ENCODE assay signal across 8 cellular contexts in genomic region chr6:26196846-26197683, GRCh38.
DNase-seq lines count a peak whose midpoint lies in the region; ATAC-seq and TF ChIP-seq lines count a peak whose summit lies in the region.

No MANE protein-coding gene starts in this region.

- H3K4me3 Mint-ChIP-seq in activated CD4-positive, alpha-beta memory T cell treated with anti-CD3 and anti-CD28 coated beads for 36 hours, result peak overlapping the region; percentile 86

- H3K27ac ChIP-seq in effector memory CD4-positive, alpha-beta T cell (ENCODE audit: insufficient read depth, low read length, poor library complexity, severe bottlenecking), result peak overlapping the region; percentile 70

- peaks cover 3% of the 10 kb centered on the region for H3K27me3 Mint-ChIP-seq in activated CD4-positive, alpha-beta memory T cell treated with anti-CD3 and anti-CD28 coated beads for 36 hours

- CTCF ChIA-PET in BJ (lab: Yijun Ruan, JAX), result interaction anchor here (0.6 to 2.2 kb wide), 4 partner anchors 10 to 398 kb away, joined by 3 to 5 read pairs (median 4); no protein-coding TSS in a partner anchor
- CTCF ChIA-PET in activated CD4-positive, alpha-beta memory T cell treated with anti-CD3 and anti-CD28 coated beads for 36 hours (lab: Charles Lee), result interaction anchor here (0.7 to 6.3 kb wide), 11 partner anchors 8 to 151 kb away, joined by 3 to 37 read pairs (median 5); a partner anchor contains a TSS

- POLR2A ChIA-PET in BJ (lab: Charles Lee), result interaction anchor here (0.6 to 5.8 kb wide), 13 partner anchors 8 to 1697 kb away, joined by 3 to 83 read pairs (median 7); a partner anchor contains a TSS
- POLR2A ChIA-PET in activated CD4-positive, alpha-beta memory T cell treated with anti-CD3 and anti-CD28 coated beads for 36 hours (lab: Charles Lee), result interaction anchor here (0.7 to 9.3 kb wide), 25 partner anchors 8 to 1640 kb away, joined by 3 to 336 read pairs (median 19); a partner anchor contains a TSS

- DNase-seq in BJ (ENCODE audit: low read depth) (peak; percentile 83), NCI-H526 (lab: John Stamatoyannopoulos, UW) (peak; percentile 93 to 95), lung microvascular endothelial cell (ENCODE audit: low read depth in 2 of 2) (peak; percentile 85 to 93)
- peak; percentile 84 for DNase-seq in activated CD4-positive, alpha-beta memory T cell treated with anti-CD3 and anti-CD28 coated beads for 36 hours
- peak; percentile 68 to 78 (median 68) for DNase-seq in effector memory CD4-positive, alpha-beta T cell
- peak; percentile 61 for DNase-seq in stimulated activated CD8-positive, alpha-beta memory T cell treated with anti-CD3 and anti-CD28 coated beads, Interleukin-4, amount 100 ng/mL, for 24 hours (ENCODE audit: low read depth)

- intact Hi-C loops in activated CD4-positive, alpha-beta memory T cell treated with anti-CD3 and anti-CD28 coated beads for 36 hours (cut with micrococcal nuclease), result loop anchor here (1.0 to 5.0 kb wide), 5 partner anchors 8 to 1695 kb away; a partner anchor contains a TSS

- no peaks in the 10 kb centered on the region for H3K9me3 Mint-ChIP-seq in activated CD4-positive, alpha-beta memory T cell treated with anti-CD3 and anti-CD28 coated beads for 36 hours

- H3K27me3 ChIP-seq in BJ (ENCODE audit: control insufficient read depth, insufficient read depth, low read length), result no peaks in the 10 kb centered on the region
- H3K27me3 ChIP-seq in effector memory CD4-positive, alpha-beta T cell (replicated peaks; ENCODE audit: control insufficient read depth, insufficient read depth, low read length, poor library complexity, severe bottlenecking), result no peaks in the 10 kb centered on the region

- peaks cover 29% of the 10 kb centered on the region for H3K36me3 Mint-ChIP-seq in activated CD4-positive, alpha-beta memory T cell treated with anti-CD3 and anti-CD28 coated beads for 36 hours

- H3K4me1 ChIP-seq in effector memory CD4-positive, alpha-beta T cell (ENCODE audit: control insufficient read depth, insufficient read depth, low read length, poor library complexity, severe bottlenecking), result peaks cover 17% of the 10 kb centered on the region

- no peaks in the 10 kb centered on the region for H3K9me3 ChIP-seq in effector memory CD4-positive, alpha-beta T cell (ENCODE audit: control insufficient read depth, low read length)

- H3K4me1 Mint-ChIP-seq in activated CD4-positive, alpha-beta memory T cell treated with anti-CD3 and anti-CD28 coated beads for 36 hours (ENCODE audit: low read depth), result peaks cover 31% of the 10 kb centered on the region

- peak overlapping the region; percentile 82 for H3K4me3 ChIP-seq in BJ (ENCODE audit: low read depth, low read length)
- peak overlapping the region; percentile 69 for H3K4me3 ChIP-seq in effector memory CD4-positive, alpha-beta T cell (ENCODE audit: insufficient read depth, low read depth, low read length, poor library complexity, severe bottlenecking)

- 0 out of 2 replicates have a peak, but pooled peaks have one; percentile 13 for TF ChIP-seq CTCF in BJ (IDR thresholded peaks at IDR 0.05; ENCODE audit: insufficient read depth, low read depth, low read length)

- ATAC-seq in GM19023 (IDR thresholded peaks at IDR 0.05; ENCODE audit: unreplicated experiment), result peak; percentile 51
- ATAC-seq in HG03432 (IDR thresholded peaks at IDR 0.05; ENCODE audit: unreplicated experiment), result peak; percentile 51

- H3K27ac Mint-ChIP-seq in activated CD4-positive, alpha-beta memory T cell treated with anti-CD3 and anti-CD28 coated beads for 36 hours, result peak overlapping the region; percentile 99

- H3K36me3 ChIP-seq in BJ (ENCODE audit: control insufficient read depth, insufficient read depth, low read length), result no peaks in the 10 kb centered on the region
- H3K36me3 ChIP-seq in effector memory CD4-positive, alpha-beta T cell (ENCODE audit: control insufficient read depth, insufficient read depth, low read length), result no peaks in the 10 kb centered on the region

Comparison
In these comparisons a context has a peak if more than half of its experiments do, and no peak if none do; other contexts are left out.
1. Peak in every context shown above with its lines: DNase-seq, ATAC-seq, H3K4me3 ChIP-seq and H3K27ac ChIP-seq.